ENCODE assay signal across 15 cellular contexts in the genomic region with DNA sequence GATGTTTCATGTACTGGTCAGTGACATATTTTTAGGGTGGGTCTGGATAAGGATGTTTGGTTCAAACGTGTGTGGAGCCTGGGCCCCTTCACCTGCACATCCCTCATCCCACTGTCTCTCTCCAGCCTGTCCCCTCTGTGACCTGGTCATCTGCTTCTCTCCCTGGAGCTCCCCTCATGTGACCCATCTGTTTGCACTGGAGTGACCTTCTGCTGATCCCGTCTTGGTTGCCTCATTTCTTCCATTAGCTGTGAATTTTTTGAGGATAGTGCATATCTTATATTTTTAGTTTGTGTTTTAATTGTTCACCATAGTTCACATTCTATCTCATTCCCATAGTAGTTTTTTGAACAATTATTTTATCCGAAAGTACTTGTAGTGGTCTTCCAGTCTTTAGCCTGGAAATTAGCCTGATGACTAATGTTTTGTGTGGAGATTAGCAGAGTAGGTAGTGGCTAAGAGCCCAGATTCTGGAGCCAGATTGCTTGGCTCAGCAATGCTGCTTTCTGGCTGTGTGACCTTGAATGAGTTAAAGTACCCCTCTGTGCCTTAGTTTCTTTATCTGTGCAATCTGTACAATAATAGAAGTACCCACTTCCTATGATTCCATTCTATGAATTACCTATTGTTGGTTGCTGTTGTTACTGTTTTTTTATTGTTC.
DNase-seq lines count a peak whose midpoint lies in the region; ATAC-seq and TF ChIP-seq lines count a peak whose summit lies in the region.
"Had no signal": no experiment of that assay in that cellular context is flagged by ENCODE, and none has a peak within 500 bp of the region (broad histone marks: within the 10 kb centered on the region; RNA-seq: fewer than 3 reads in every experiment).

No MANE protein-coding gene starts in this region.

- no peak overlapping the region for H4K5ac ChIP-seq in mesendoderm (ENCODE audit: low read length)

- H4K8ac ChIP-seq in mesendoderm (ENCODE audit: low read depth, low read length), result no peak overlapping the region

- intact Hi-C loops in heart left ventricle (cut with DNase I), result loop anchor here in 4 of 10 donors (2.0 to 10.0 kb wide), 3 partner anchors 119 to 255 kb away; partner anchors contain the start of gene ZNF503 (in 3 of the 4)

- POLR2A ChIA-PET in HEK293 (lab: Yijun Ruan, JAX), result no interaction called here

- H2BK15ac ChIP-seq in mesendoderm (replicated peaks; ENCODE audit: low read depth), result no peak overlapping the region

- H3K9ac ChIP-seq in skeletal muscle tissue (ENCODE audit: low read depth in 1 of 3, low read length in 3 of 3), result no peak overlapping the region
- H3K9ac ChIP-seq in mesendoderm (ENCODE audit: low read length), result no peak overlapping the region

- no peak overlapping the region for H3K56ac ChIP-seq in mesendoderm (ENCODE audit: low read length)

- H3K4me3 ChIP-seq in HEK293 (ENCODE audit: low read depth, low read length) (no peak overlapping the region), heart left ventricle (no peak overlapping the region), skeletal muscle tissue (ENCODE audit: low read length in 3 of 3) (no peak overlapping the region), mesendoderm (ENCODE audit: low read length) (no peak overlapping the region)

- TF ChIP-seq CTCF in HEK293 (tag by site-specific recombination; IDR thresholded peaks at IDR 0.05) (no peak), heart left ventricle (IDR thresholded peaks at IDR 0.05) (no peak)

- DNase-seq in astrocyte of the hippocampus (ENCODE audit: low read depth, low spot score), result peak; percentile 75
- peak in 1 of 5 donors; percentile 31 for DNase-seq in heart left ventricle
- DNase-seq in activated CD4-positive, CD25-positive, alpha-beta regulatory T cell treated with anti-CD3 and anti-CD28 coated beads, Interleukin-2, amount 50 U/mL, for 72 hours, result no peak
- DNase-seq in mesendoderm, result no peak
- DNase-seq in stimulated activated naive CD4-positive, alpha-beta T cell (lab: John Stamatoyannopoulos, UW), result no peak
- DNase-seq: activated CD4-positive, alpha-beta T cell treated with anti-CD3 and anti-CD28 coated beads for 1 hour; activated naive CD8-positive, alpha-beta T cell treated with anti-CD3 and anti-CD28 coated beads, Interleukin-2, amount 10 ng/mL, durations not matched to agents 7 days and 5 days; activated T-cell treated with anti-CD3 and anti-CD28 coated beads for 4 hours; MV-4-11; NCI-H2171; T-cell; trophoblast cell had no signal

- no peak overlapping the region for H2BK120ac ChIP-seq in mesendoderm (ENCODE audit: low read depth, low read length)

- H3K27me3 ChIP-seq in heart left ventricle, result no peaks in the 10 kb centered on the region
- H3K27me3 ChIP-seq in skeletal muscle tissue (ENCODE audit: control insufficient read depth in 3 of 3, insufficient read depth in 3 of 3, low read length in 3 of 3), result peaks cover 0 to 3% (median under 1%) of the 10 kb centered on the region in 3 donors
- no peaks in the 10 kb centered on the region for H3K27me3 ChIP-seq in mesendoderm (ENCODE audit: insufficient read depth, low read length, poor library complexity)

- no peak overlapping the region for H3K4me2 ChIP-seq in mesendoderm (ENCODE audit: low read length)

- no peak overlapping the region for H3K23ac ChIP-seq in mesendoderm (ENCODE audit: low read length)

- H3K9me3 ChIP-seq in HEK293 (ENCODE audit: control insufficient read depth, insufficient read depth, low read depth, low read length), result no peaks in the 10 kb centered on the region
- no peaks in the 10 kb centered on the region for H3K9me3 ChIP-seq in heart left ventricle
- H3K9me3 ChIP-seq in skeletal muscle tissue (ENCODE audit: control insufficient read depth in 3 of 3, low read length in 3 of 3), result no peaks in the 10 kb centered on the region

- CTCF ChIA-PET in HEK293 (lab: Yijun Ruan, JAX), result no interaction called here

- no peaks in the 10 kb centered on the region for H3K79me1 ChIP-seq in mesendoderm (ENCODE audit: low read length)

- H3K4me1 ChIP-seq in HEK293 (ENCODE audit: control insufficient read depth, insufficient read depth, low read length) (no peaks in the 10 kb centered on the region), heart left ventricle (peaks cover 0 to 61% (median 26%) of the 10 kb centered on the region in 12 donors), skeletal muscle tissue (ENCODE audit: control insufficient read depth in 3 of 3, insufficient read depth in 3 of 3, low read length in 3 of 3) (peaks cover 8 to 15% (median 11%) of the 10 kb centered on the region in 3 donors), mesendoderm (ENCODE audit: control insufficient read depth, low read depth, low read length) (no peaks in the 10 kb centered on the region)

- H3K18ac ChIP-seq in mesendoderm (ENCODE audit: low read length), result no peak overlapping the region

- peak in 3 of 4 donors; percentile 70 to 86 (median 72) for ATAC-seq in heart left ventricle
- no peak for ATAC-seq in HG02642 (IDR thresholded peaks at IDR 0.05; ENCODE audit: poor library complexity, unreplicated experiment)
- ATAC-seq: T-cell had no signal

- no peak for TF ChIP-seq POLR2A in heart left ventricle (IDR thresholded peaks at IDR 0.05)

- H3K27ac ChIP-seq in HEK293 (ENCODE audit: extremely low read depth, low read depth, low read length), result no peak overlapping the region
- peak overlapping the region in 9 of 12 donors; percentile 14 to 63 (median 41) for H3K27ac ChIP-seq in heart left ventricle
- H3K27ac ChIP-seq in skeletal muscle tissue (ENCODE audit: low read depth, low read length), result peak overlapping the region; percentile 75
- H3K27ac ChIP-seq in mesendoderm (ENCODE audit: low read depth, low read length), result no peak overlapping the region

- H2BK5ac ChIP-seq in mesendoderm (ENCODE audit: low read length), result no peak overlapping the region

- no peak overlapping the region for H3K4ac ChIP-seq in mesendoderm (ENCODE audit: low read depth, low read length)

- 32 to 46% (median 41%) methylated on average over 3 of the region's 3 CpGs for WGBS in heart left ventricle, 4 donors
- WGBS in mesendoderm (ENCODE audit: extremely low coverage, insufficient coverage, low lambda C conversion rate), result no CpG with 5 or more reads among the region's 3 CpGs

- H3K36me3 ChIP-seq in HEK293 (ENCODE audit: control insufficient read depth in 2 of 2, insufficient read depth in 1 of 2, low read length in 2 of 2) (no peaks in the 10 kb centered on the region), heart left ventricle (no peaks in the 10 kb centered on the region), skeletal muscle tissue (ENCODE audit: control insufficient read depth in 3 of 3, insufficient read depth in 3 of 3, low read length in 3 of 3) (no peaks in the 10 kb centered on the region), mesendoderm (ENCODE audit: control insufficient read depth, insufficient read depth, low read length) (no peaks in the 10 kb centered on the region)

- H2AK5ac ChIP-seq in mesendoderm (ENCODE audit: low read length), result no peak overlapping the region

- H3K79me2 ChIP-seq in mesendoderm (ENCODE audit: control insufficient read depth, insufficient read depth, low read length), result no peaks in the 10 kb centered on the region

TF ChIP-seq in HEK293, 187 proteins besides CTCF, POLR2A, EP300 and RAD21 (continues in another document):
- TF ChIP-seq ZNF138 (tag by site-specific recombination; IDR thresholded peaks at IDR 0.05; ENCODE audit: borderline replicate concordance) (no peak), ZNF707 (tag by site-specific recombination; IDR thresholded peaks at IDR 0.05) (no peak), ZNF266 (tag by site-specific recombination; IDR thresholded peaks at IDR 0.05; ENCODE audit: low read depth) (no peak), ZNF404 (tag by site-specific recombination; IDR thresholded peaks at IDR 0.05) (no peak), ZNF157 (tag by site-specific recombination; IDR thresholded peaks at IDR 0.05) (no peak), ZNF768 (tag by site-specific recombination; IDR thresholded peaks at IDR 0.05) (peak; percentile 55; the same call in 1 of the 2 replicates), HOXC10 (CRISPR knock-in tag; IDR thresholded peaks at IDR 0.05) (no peak), ZNF426 (tag by site-specific recombination; IDR thresholded peaks at IDR 0.05) (no peak), ZNF704 (tag by site-specific recombination; IDR thresholded peaks at IDR 0.05) (no peak), ZNF121 (tag by site-specific recombination; IDR thresholded peaks at IDR 0.05) (no peak), ZNF174 (tag by site-specific recombination; IDR thresholded peaks at IDR 0.05) (no peak), ZBTB17 (tag by site-specific recombination; IDR thresholded peaks at IDR 0.05) (peak; percentile 55; the same call in 1 of the 2 replicates), GLIS2 (tag by site-specific recombination; IDR thresholded peaks at IDR 0.05) (no peak)
- TF ChIP-seq, protein P1, sequence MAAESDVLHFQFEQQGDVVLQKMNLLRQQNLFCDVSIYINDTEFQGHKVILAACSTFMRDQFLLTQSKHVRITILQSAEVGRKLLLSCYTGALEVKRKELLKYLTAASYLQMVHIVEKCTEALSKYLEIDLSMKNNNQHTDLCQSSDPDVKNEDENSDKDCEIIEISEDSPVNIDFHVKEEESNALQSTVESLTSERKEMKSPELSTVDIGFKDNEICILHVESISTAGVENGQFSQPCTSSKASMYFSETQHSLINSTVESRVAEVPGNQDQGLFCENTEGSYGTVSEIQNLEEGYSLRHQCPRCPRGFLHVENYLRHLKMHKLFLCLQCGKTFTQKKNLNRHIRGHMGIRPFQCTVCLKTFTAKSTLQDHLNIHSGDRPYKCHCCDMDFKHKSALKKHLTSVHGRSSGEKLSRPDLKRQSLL (tag by site-specific recombination; IDR thresholded peaks at IDR 0.05), result peak; percentile 48; the same call in 1 of the 2 replicates

Comparison
In these comparisons a context has a peak if more than half of its experiments do, and no peak if none do; other contexts are left out.
1. H3K27ac ChIP-seq: peak in heart left ventricle (9 of 12) and skeletal muscle tissue (single experiment); none in HEK293 (single experiment) and mesendoderm (single experiment).